In genomic region chr19:29372461-29372860, GRCh38 we compare ENCODE assay signal across 19 cellular contexts.
DNase-seq lines count a peak whose midpoint lies in the region; TF ChIP-seq lines count a peak whose summit lies in the region.
"Had no signal": no experiment of that assay in that cellular context is flagged by ENCODE, and none has a peak within 500 bp of the region (broad histone marks: within the 10 kb centered on the region; RNA-seq: fewer than 3 reads in every experiment).

No MANE protein-coding gene starts in this region.

- no peak overlapping the region for H3K4me3 Mint-ChIP-seq in endodermal cell
- H3K4me3 Mint-ChIP-seq: CD4-positive, CD25-positive, alpha-beta regulatory T cell had no signal

- no peak overlapping the region for H3K27ac ChIP-seq in endodermal cell (ENCODE audit: low read depth, low read length)
- H3K27ac ChIP-seq: GM23248 had no signal

- no peak overlapping the region for H3K4me3 ChIP-seq in endodermal cell (ENCODE audit: low read length)
- H3K4me3 ChIP-seq: GM23248 had no signal

- H3K9me3 ChIP-seq in endodermal cell (ENCODE audit: control insufficient read depth, low read length): no peaks in the 10 kb centered on the region
- H3K9me3 ChIP-seq: BE2C had no signal

- H3K36me3 ChIP-seq in endodermal cell (ENCODE audit: control insufficient read depth, insufficient read depth, low read length): no peaks in the 10 kb centered on the region
- H3K36me3 ChIP-seq: BE2C had no signal

- no peaks in the 10 kb centered on the region for H3K27me3 ChIP-seq in endodermal cell (ENCODE audit: control insufficient read depth, insufficient read depth, low read length, poor library complexity, severe bottlenecking)

- H3K36me3 Mint-ChIP-seq in endodermal cell (ENCODE audit: low read depth): no peaks in the 10 kb centered on the region
- H3K36me3 Mint-ChIP-seq: CD4-positive, CD25-positive, alpha-beta regulatory T cell had no signal

- no peaks in the 10 kb centered on the region for H3K4me1 ChIP-seq in endodermal cell (ENCODE audit: control insufficient read depth, insufficient read depth, low read length)
- H3K4me1 ChIP-seq: BE2C had no signal

- H3K9me3 Mint-ChIP-seq in endodermal cell: no peaks in the 10 kb centered on the region

- 90 to 100% methylated on average over 2 to 3 of the region's 3 CpGs for WGBS in endodermal cell (ENCODE audit: insufficient coverage in 1 of 2, insufficient read length in 1 of 2), 2 experiments

- no peak overlapping the region for H3K9ac ChIP-seq in endodermal cell (ENCODE audit: extremely low read depth, low read length, poor library complexity, severe bottlenecking)
- H3K9ac ChIP-seq: GM23248 had no signal

- peak; percentile 8 for DNase-seq in activated CD8-positive, alpha-beta memory T cell treated with anti-CD3 and anti-CD28 coated beads, Interleukin-2, amount 50 U/mL, for 48 hours
- no peak for DNase-seq in activated CD8-positive, alpha-beta memory T cell treated with anti-CD3 and anti-CD28 coated beads, Interleukin-2, amount 50 U/mL, for 4 hours
- DNase-seq in endodermal cell: peak; percentile 33
- peak; percentile 0 for DNase-seq in mucosa of gallbladder (ENCODE audit: low spot score)
- no peak for DNase-seq in NCI-H524 treated with DMSO at 0.1 percent for 48 hours (lab: John Stamatoyannopoulos, UW)
- no peak for DNase-seq in NCI-H187 treated with DMSO at 0.1 percent for 48 hours (lab: John Stamatoyannopoulos, UW)
- no peak for DNase-seq in anterior cingulate cortex (lab: John Stamatoyannopoulos, UW)
- DNase-seq: BE2C; CD4-positive, CD25-positive, alpha-beta regulatory T cell; COR-L47; DMS 273 treated with DMSO at 0.1 percent for 48 hours; DND-41; GM23248; MM.1S; NCI-H1092; NCI-H146; NCI-H2107; NCI-H524; SHP77 treated with DMSO at 0.1 percent for 48 hours had no signal

- H3K4me1 Mint-ChIP-seq in endodermal cell: peaks cover 3% of the 10 kb centered on the region
- H3K4me1 Mint-ChIP-seq: CD4-positive, CD25-positive, alpha-beta regulatory T cell had no signal

- H3K27ac Mint-ChIP-seq in endodermal cell: no peak overlapping the region
- H3K27ac Mint-ChIP-seq: CD4-positive, CD25-positive, alpha-beta regulatory T cell had no signal

- peaks cover 7% of the 10 kb centered on the region for H3K27me3 Mint-ChIP-seq in endodermal cell (ENCODE audit: insufficient read depth)

- no peak for TF ChIP-seq CTCF in endodermal cell (conservative IDR thresholded peaks at IDR 0.05)

Comparison
In these comparisons a context has a peak if more than half of its experiments do, and no peak if none do; other contexts are left out.
1. DNase-seq: peak in activated CD8-positive, alpha-beta memory T cell treated with anti-CD3 and anti-CD28 coated beads, Interleukin-2, amount 50 U/mL, for 48 hours (single experiment), endodermal cell (single experiment) and mucosa of gallbladder (single experiment); none in activated CD8-positive, alpha-beta memory T cell treated with anti-CD3 and anti-CD28 coated beads, Interleukin-2, amount 50 U/mL, for 4 hours (single experiment), NCI-H524 treated with DMSO at 0.1 percent for 48 hours (single experiment), NCI-H187 treated with DMSO at 0.1 percent for 48 hours (single experiment) and anterior cingulate cortex (0 of 58).